11 cellular contexts compared by ENCODE assay signal in the genomic region with DNA sequence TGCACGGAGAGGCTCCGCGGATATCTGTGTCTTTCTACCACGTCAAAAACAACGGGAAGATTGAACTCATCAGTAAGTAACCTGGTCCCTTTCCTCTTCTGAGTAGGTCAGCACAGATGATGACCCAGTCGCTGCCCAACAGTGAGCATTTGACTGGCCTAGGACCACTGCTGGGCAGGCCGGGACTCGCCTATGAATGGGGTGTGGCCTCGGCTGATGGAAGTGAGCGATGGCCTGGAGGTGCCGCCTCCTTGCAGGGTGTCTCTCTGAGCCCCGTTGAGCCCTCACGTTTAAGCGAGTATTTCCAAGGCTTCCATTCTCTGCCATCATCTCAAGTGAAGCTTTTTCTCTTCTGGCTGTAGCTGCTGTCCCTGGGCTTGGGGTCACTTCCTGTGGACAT.
"Had no signal": no experiment of that assay in that cellular context is flagged by ENCODE, and none has a peak within 500 bp of the region (broad histone marks: within the 10 kb centered on the region; RNA-seq: fewer than 3 reads in every experiment).

No MANE protein-coding gene starts in this region.

- H3K27me3 Mint-ChIP-seq: naive thymus-derived CD8-positive, alpha-beta T cell had no signal

- H3K4me1 ChIP-seq: ascending aorta, esophagus squamous epithelium, sigmoid colon, thyroid gland had no signal

- H3K9me3 Mint-ChIP-seq: naive thymus-derived CD8-positive, alpha-beta T cell had no signal

- H3K4me3 ChIP-seq: ascending aorta, esophagus squamous epithelium, hepatocyte, sigmoid colon, thyroid gland had no signal

- H3K27ac ChIP-seq: ascending aorta, esophagus squamous epithelium, hepatocyte, sigmoid colon, thyroid gland had no signal

- H3K9me3 ChIP-seq: ascending aorta, esophagus squamous epithelium, sigmoid colon, thyroid gland had no signal

- H3K4me3 Mint-ChIP-seq: naive thymus-derived CD8-positive, alpha-beta T cell had no signal

- DNase-seq: activated CD4-positive, alpha-beta T cell treated with anti-CD3 and anti-CD28 coated beads, Interleukin-2, amount 50 U/mL, for 4 hours; cerebellar nuclear complex; cortex of kidney; esophagus squamous epithelium; mesenchymal stem cell; sigmoid colon; stimulated activated naive CD4-positive, alpha-beta T cell had no signal

- H3K27me3 ChIP-seq: ascending aorta, esophagus squamous epithelium, hepatocyte, sigmoid colon, thyroid gland had no signal

- ATAC-seq: naive thymus-derived CD8-positive, alpha-beta T cell had no signal
